8 cellular contexts compared by ENCODE assay signal in the genomic region with DNA sequence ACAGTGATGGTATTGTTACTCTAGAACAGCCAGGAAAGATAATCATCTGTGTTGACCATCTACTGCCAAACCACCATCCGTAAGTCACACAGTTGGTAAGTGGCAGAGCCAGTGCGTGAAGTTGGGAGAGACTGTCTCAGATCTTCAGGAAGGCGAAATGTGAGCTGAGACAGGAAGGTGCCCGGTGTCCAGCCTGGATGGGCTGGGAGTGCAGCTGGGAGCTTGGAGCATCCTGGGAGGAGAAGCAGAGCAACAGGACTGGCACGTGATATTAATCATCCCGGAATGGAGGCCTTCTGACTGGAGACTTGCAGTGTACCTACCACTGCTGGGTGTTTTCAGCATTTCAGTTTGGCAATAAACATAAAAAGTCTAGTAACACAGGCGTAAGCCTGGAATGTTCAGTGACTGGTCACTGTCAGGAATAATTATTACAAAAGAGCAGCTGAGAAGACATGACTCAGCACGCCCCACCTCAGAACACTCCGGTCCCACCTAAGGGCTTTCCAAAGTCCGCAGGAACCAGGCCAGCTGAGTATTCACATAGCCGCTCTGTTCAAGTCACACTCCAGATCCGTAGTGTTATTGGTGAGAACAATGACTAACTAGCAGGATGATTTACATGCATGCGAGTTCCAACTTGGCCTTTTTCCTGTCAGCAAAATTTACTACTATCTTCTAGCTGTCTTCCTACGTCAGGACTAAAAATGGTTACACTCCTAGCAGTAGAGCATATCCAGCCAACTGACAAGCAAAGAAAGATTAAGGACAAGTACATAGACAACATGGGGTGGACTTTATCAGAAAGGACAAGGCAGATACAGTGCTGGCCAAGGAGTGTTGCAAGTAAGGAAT. TPM values are rescaled to one million over a fixed set of nuclear protein-coding genes. Genes with fewer than 3 reads are reported as not detected.
DNase-seq lines count a peak whose midpoint lies in the region; ATAC-seq and TF ChIP-seq lines count a peak whose summit lies in the region.

No MANE protein-coding gene starts in this region.

- intact Hi-C loops in naive thymus-derived CD4-positive, alpha-beta T cell (cut with micrococcal nuclease) = no loop called here

- peak; percentile 59 for ATAC-seq in naive thymus-derived CD4-positive, alpha-beta T cell
- ATAC-seq in GM21367 (IDR thresholded peaks at IDR 0.05; ENCODE audit: unreplicated experiment) = no peak
- ATAC-seq in GM18517 (IDR thresholded peaks at IDR 0.05; ENCODE audit: unreplicated experiment) = no peak

- H3K4me1 ChIP-seq in naive thymus-derived CD4-positive, alpha-beta T cell (ENCODE audit: control insufficient read depth in 2 of 2, insufficient read depth in 2 of 2, low read length in 2 of 2) = no peaks in the 10 kb centered on the region

- H3K27me3 ChIP-seq in BJ (ENCODE audit: control insufficient read depth, insufficient read depth, low read length) = no peaks in the 10 kb centered on the region
- H3K27me3 ChIP-seq in naive thymus-derived CD4-positive, alpha-beta T cell (ENCODE audit: control insufficient read depth in 2 of 2, insufficient read depth in 2 of 2, low read length in 2 of 2) = no peaks in the 10 kb centered on the region

- peak overlapping the region; percentile 5; the same call in 1 of the 2 replicates for H3K4me3 ChIP-seq in BJ (ENCODE audit: low read depth, low read length)
- H3K4me3 ChIP-seq in naive thymus-derived CD4-positive, alpha-beta T cell (ENCODE audit: low read length) = no peak overlapping the region

- peaks cover 0 to 15% (median 9%) of the 10 kb centered on the region in 5 donors for H3K36me3 Mint-ChIP-seq in naive thymus-derived CD4-positive, alpha-beta T cell

- POLR2A ChIA-PET in BJ (lab: Charles Lee) = no interaction called here
- POLR2A ChIA-PET in naive thymus-derived CD4-positive, alpha-beta T cell (lab: Charles Lee) = no interaction called here

- H3K36me3 ChIP-seq in BJ (ENCODE audit: control insufficient read depth, insufficient read depth, low read length) = no peaks in the 10 kb centered on the region
- no peaks in the 10 kb centered on the region for H3K36me3 ChIP-seq in naive thymus-derived CD4-positive, alpha-beta T cell (ENCODE audit: control insufficient read depth in 2 of 3, insufficient read depth in 3 of 3, low read length in 3 of 3)

- peaks cover 0 to 7% (median 3%) of the 10 kb centered on the region in 7 donors for H3K4me1 Mint-ChIP-seq in naive thymus-derived CD4-positive, alpha-beta T cell

- H3K27ac ChIP-seq in epithelial cell of prostate = peak overlapping the region; percentile 99
- H3K27ac ChIP-seq in naive thymus-derived CD4-positive, alpha-beta T cell (ENCODE audit: low read depth, low read length) = no peak overlapping the region

- H3K9me3 Mint-ChIP-seq in naive thymus-derived CD4-positive, alpha-beta T cell = peaks cover 0 to 30% (median 24%) of the 10 kb centered on the region in 11 donors

- peak; percentile 88 for DNase-seq in BJ (ENCODE audit: low read depth)
- peak; percentile 27 for DNase-seq in NCI-H69 (lab: John Stamatoyannopoulos, UW)
- peak; percentile 99 for DNase-seq in epithelial cell of prostate (ENCODE audit: low read depth, low spot score)
- no peak for DNase-seq in naive thymus-derived CD4-positive, alpha-beta T cell
- no peak for DNase-seq in NK-92 (lab: John Stamatoyannopoulos, UW; ENCODE audit: unreplicated experiment)
- no peak for DNase-seq in SKM-1 (lab: John Stamatoyannopoulos, UW; ENCODE audit: unreplicated experiment)

- H3K27ac Mint-ChIP-seq in naive thymus-derived CD4-positive, alpha-beta T cell = no peak overlapping the region

- H3K9me3 ChIP-seq in naive thymus-derived CD4-positive, alpha-beta T cell (ENCODE audit: control insufficient read depth in 2 of 3, low read length in 3 of 3) = peaks cover 0 to 18% (median 4%) of the 10 kb centered on the region in 3 experiments

- peaks cover 0 to 7% (median 0%) of the 10 kb centered on the region in 5 donors for H3K27me3 Mint-ChIP-seq in naive thymus-derived CD4-positive, alpha-beta T cell

- no peak for TF ChIP-seq CTCF in BJ (IDR thresholded peaks at IDR 0.05; ENCODE audit: insufficient read depth, low read depth, low read length)

- no peak overlapping the region for H3K4me3 Mint-ChIP-seq in naive thymus-derived CD4-positive, alpha-beta T cell

- CTCF ChIA-PET in BJ (lab: Yijun Ruan, JAX) = interaction anchor here (0.7 to 1.2 kb wide), 3 partner anchors 38 to 53 kb away, joined by 3 read pairs; no protein-coding TSS in a partner anchor
- CTCF ChIA-PET in naive thymus-derived CD4-positive, alpha-beta T cell (lab: Charles Lee) = interaction anchor here (0.8 kb wide), 1 partner anchor 8 kb away, joined by 3 read pairs; no protein-coding TSS in a partner anchor

RNA-seq across cellular contexts. Expression of gene PNRC1, which starts 45.1 kb away (rescaled TPM):
- polyA plus RNA-seq in BJ (2011; rRNA removed) = 5.6 and 9.8 TPM in 2 replicates
- polyA minus RNA-seq in BJ (2011; rRNA and poly(A)+ RNA removed) = 18.7 and 27.3 TPM in 2 replicates
- 100 to 1,000 TPM; 108 to 822 (median 763) TPM for total RNA-seq in naive thymus-derived CD4-positive, alpha-beta T cell
- polyA plus RNA-seq in naive thymus-derived CD4-positive, alpha-beta T cell = 100 to 1,000 TPM; 755 to 789 TPM

Comparison
In these comparisons a context has a peak if more than half of its experiments do, and no peak if none do; other contexts are left out.
1. DNase-seq: peak in BJ (single experiment), NCI-H69 (single experiment) and epithelial cell of prostate (single experiment); none in naive thymus-derived CD4-positive, alpha-beta T cell (0 of 9), NK-92 (single experiment) and SKM-1 (single experiment).
2. RNA of gene PNRC1, which starts 45.1 kb away (polyA plus RNA-seq): 755 to 789 TPM in naive thymus-derived CD4-positive, alpha-beta T cell; 5.6 to 9.8 TPM in BJ; every median in the first group is over 10 times any median in the second.